ENCODE assay signal across 8 cellular contexts in genomic region chr9:37963936-37964739, GRCh38.
DNase-seq lines count a peak whose midpoint lies in the region; ATAC-seq, FAIRE-seq and TF ChIP-seq lines count a peak whose summit lies in the region.

No MANE protein-coding gene starts in this region.

- H3K9me1 ChIP-seq in K562 (ENCODE audit: control insufficient read depth, insufficient read depth, low read length), result peaks cover 7% of the 10 kb centered on the region

- H3K4me3 ChIP-seq in K562 (no peak overlapping the region), upper lobe of right lung (no peak overlapping the region)

- H3K36me3 ChIP-seq in K562 (ENCODE audit: control insufficient read depth, insufficient read depth, low read length) (no peaks in the 10 kb centered on the region), upper lobe of right lung (no peaks in the 10 kb centered on the region)

- in situ Hi-C loops in K562 (cut with MboI), result no loop called here

- DNase-seq in AG20443 (ENCODE audit: low spot score), result peak; percentile 82
- DNase-seq in NCI-H2081 (lab: John Stamatoyannopoulos, UW), result peak; percentile 57 to 81
- DNase-seq in K562 (ENCODE audit: extremely low read depth in 1 of 4, low spot score in 3 of 4), result no peak
- peak; percentile 89 for DNase-seq in upper lobe of right lung

- TF ChIP-seq RAD21 in K562 (CRISPR knock-in tag; conservative IDR thresholded peaks at IDR 0.05 in 1 of 2, IDR thresholded peaks at IDR 0.05 in 1 of 2), result no peak

- no peak for FAIRE-seq in K562 (lab: Jason Lieb, UNC)

- BruUV-seq in K562 (replicated peaks; lab: Mats Ljungman, UMichigan), result no TSS peak

- H4K20me1 ChIP-seq in K562 (replicated peaks; ENCODE audit: control insufficient read depth, insufficient read depth, low read length), result peaks cover 9% of the 10 kb centered on the region

- TF ChIP-seq CTCF in K562 (IDR thresholded peaks at IDR 0.05 in 2 of 3, conservative IDR thresholded peaks at IDR 0.05 in 1 of 3; ENCODE audit: insufficient read depth in 2 of 3, low read depth in 1 of 3, low read length in 3 of 3) (no peak), upper lobe of right lung (IDR thresholded peaks at IDR 0.05) (no peak)

- no peak overlapping the region for H2AFZ ChIP-seq in K562 (ENCODE audit: low read depth, low read length)

- CTCF ChIA-PET in K562 (lab: Yijun Ruan, JAX; ENCODE audit: low intra/inter-chr PET ratio), result no interaction called here

- H3K4me1 ChIP-seq in K562 (replicated peaks in 1 of 2; ENCODE audit: control insufficient read depth in 2 of 2, insufficient read depth in 2 of 2, low read length in 2 of 2), result peaks cover 8 to 10% of the 10 kb centered on the region in 2 experiments
- H3K4me1 ChIP-seq in upper lobe of right lung, result peaks cover 48% of the 10 kb centered on the region

- WGBS in K562 (ENCODE audit: insufficient coverage, low coverage, missing lambda C conversion rate), result 56% methylated on average over 15 of the region's 15 CpGs

- no peaks in the 10 kb centered on the region for H3K27me3 ChIP-seq in K562 (ENCODE audit: control insufficient read depth in 2 of 2, insufficient read depth in 2 of 2, low read length in 2 of 2)
- no peaks in the 10 kb centered on the region for H3K27me3 ChIP-seq in layer of hippocampus (ENCODE audit: control insufficient read depth, insufficient read depth, low read length)
- no peaks in the 10 kb centered on the region for H3K27me3 ChIP-seq in upper lobe of right lung

- ATAC-seq in K562, result no peak
- peak; percentile 85 for ATAC-seq in upper lobe of right lung
- no peak for ATAC-seq in HG03196 (IDR thresholded peaks at IDR 0.05; ENCODE audit: unreplicated experiment)
- ATAC-seq in HG03457 (IDR thresholded peaks at IDR 0.05; ENCODE audit: unreplicated experiment), result no peak
- no peak for ATAC-seq in HG02938 (IDR thresholded peaks at IDR 0.05; ENCODE audit: unreplicated experiment)

- intact Hi-C loops in K562 (cut with micrococcal nuclease) (no loop called here), upper lobe of right lung (cut with DNase I) (no loop called here)

- H3K9ac ChIP-seq in K562 (ENCODE audit: insufficient read depth in 1 of 2, low read depth in 2 of 2, low read length in 2 of 2), result no peak overlapping the region

- POLR2A ChIA-PET in K562 (lab: Yijun Ruan, JAX), result no interaction called here

- no peak for TF ChIP-seq EP300 in K562 (IDR thresholded peaks at IDR 0.05; ENCODE audit: low read length)

- no peaks in the 10 kb centered on the region for H3K79me2 ChIP-seq in K562 (ENCODE audit: control insufficient read depth, insufficient read depth, low read length)

- H3K9me3 ChIP-seq in K562 (replicated peaks; ENCODE audit: control insufficient read depth, insufficient read depth, low read depth, low read length) (no peaks in the 10 kb centered on the region), upper lobe of right lung (no peaks in the 10 kb centered on the region)

- H3K4me2 ChIP-seq in K562 (ENCODE audit: insufficient read depth, low read length), result no peak overlapping the region

- H3K27ac ChIP-seq in K562 (ENCODE audit: extremely low read depth, low read depth, low read length), result no peak overlapping the region
- H3K27ac ChIP-seq in layer of hippocampus (ENCODE audit: low read depth, low read length), result peak overlapping the region; percentile 85
- H3K27ac ChIP-seq in upper lobe of right lung, result peak overlapping the region; percentile 81

- no peak for TF ChIP-seq POLR2A in K562 (conservative IDR thresholded peaks at IDR 0.05)

TF ChIP-seq in K562, 482 proteins besides CTCF, POLR2A, EP300 and RAD21:
- TF ChIP-seq ATF3 (IDR thresholded peaks at IDR 0.05) (peak; percentile 79), ATF3 (CRISPR knock-in tag; conservative IDR thresholded peaks at IDR 0.05) (no peak), FOSL1 (tag; conservative IDR thresholded peaks at IDR 0.05) (peak; percentile 64), ZBTB33 (CRISPR knock-in tag; IDR thresholded peaks at IDR 0.05) (peak; percentile 42), CEBPG (CRISPR knock-in tag; IDR thresholded peaks at IDR 0.05) (no peak), CEBPG (tag; conservative IDR thresholded peaks at IDR 0.05 in 1 of 2, IDR thresholded peaks at IDR 0.05 in 1 of 2) (peak; percentile 68 to 89), MEIS2 (IDR thresholded peaks at IDR 0.05; ENCODE audit: partially characterized antibody) (peak; percentile 50), PBX2 (CRISPR knock-in tag; IDR thresholded peaks at IDR 0.05; ENCODE audit: low read depth) (no peak), PBX2 (tag; conservative IDR thresholded peaks at IDR 0.05; ENCODE audit: low read depth) (peak; percentile 31; the same call in 1 of the 2 replicates), SIX5 (IDR thresholded peaks at IDR 0.05; ENCODE audit: borderline replicate concordance in 1 of 2, insufficient read depth in 1 of 2, low read depth in 1 of 2, low read length in 2 of 2) (no peak), ELF2 (CRISPR knock-in tag; IDR thresholded peaks at IDR 0.05) (no peak), NCOA6 (IDR thresholded peaks at IDR 0.05) (no peak), TCF7 (IDR thresholded peaks at IDR 0.05; ENCODE audit: borderline replicate concordance) (no peak), ZNF124 (CRISPR knock-in tag; IDR thresholded peaks at IDR 0.05) (no peak)
- TF ChIP-seq, protein P1, sequence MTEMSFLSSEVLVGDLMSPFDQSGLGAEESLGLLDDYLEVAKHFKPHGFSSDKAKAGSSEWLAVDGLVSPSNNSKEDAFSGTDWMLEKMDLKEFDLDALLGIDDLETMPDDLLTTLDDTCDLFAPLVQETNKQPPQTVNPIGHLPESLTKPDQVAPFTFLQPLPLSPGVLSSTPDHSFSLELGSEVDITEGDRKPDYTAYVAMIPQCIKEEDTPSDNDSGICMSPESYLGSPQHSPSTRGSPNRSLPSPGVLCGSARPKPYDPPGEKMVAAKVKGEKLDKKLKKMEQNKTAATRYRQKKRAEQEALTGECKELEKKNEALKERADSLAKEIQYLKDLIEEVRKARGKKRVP (CRISPR knock-in tag; IDR thresholded peaks at IDR 0.05), result 0 out of 2 replicates have a peak, but pooled peaks have one; percentile 44
- TF ChIP-seq, protein P2, sequence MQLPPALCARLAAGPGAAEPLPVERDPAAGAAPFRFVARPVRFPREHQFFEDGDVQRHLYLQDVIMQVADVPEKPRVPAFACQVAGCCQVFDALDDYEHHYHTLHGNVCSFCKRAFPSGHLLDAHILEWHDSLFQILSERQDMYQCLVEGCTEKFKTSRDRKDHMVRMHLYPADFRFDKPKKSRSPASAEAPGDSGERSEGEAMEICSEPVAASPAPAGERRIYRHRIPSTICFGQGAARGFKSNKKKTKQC (CRISPR knock-in tag; IDR thresholded peaks at IDR 0.05), result no peak

Comparison
In these comparisons a context has a peak if more than half of its experiments do, and no peak if none do; other contexts are left out.
1. DNase-seq: peak in AG20443 (single experiment), NCI-H2081 (2 of 2) and upper lobe of right lung (single experiment); none in K562 (0 of 4).